12 cellular contexts compared by ENCODE assay signal in genomic region chr17:57665128-57665527, GRCh38.
DNase-seq lines count a peak whose midpoint lies in the region; ATAC-seq, FAIRE-seq and TF ChIP-seq lines count a peak whose summit lies in the region.
"Had no signal": no experiment of that assay in that cellular context is flagged by ENCODE, and none has a peak within 500 bp of the region (broad histone marks: within the 10 kb centered on the region; RNA-seq: fewer than 3 reads in every experiment).

No MANE protein-coding gene starts in this region.

- peaks cover 14% of the 10 kb centered on the region for H3K36me3 Mint-ChIP-seq in CD8-positive, alpha-beta T cell
- H3K36me3 Mint-ChIP-seq in brain, result peaks cover 11% of the 10 kb centered on the region
- peaks cover 29% of the 10 kb centered on the region for H3K36me3 Mint-ChIP-seq in neural progenitor cell

- H3K27me3 ChIP-seq in CD8-positive, alpha-beta T cell (ENCODE audit: insufficient read depth, low read length), result no peaks in the 10 kb centered on the region
- H3K27me3 ChIP-seq in neural progenitor cell (no peaks in the 10 kb centered on the region), prostate gland (replicated peaks; ENCODE audit: insufficient read depth) (no peaks in the 10 kb centered on the region)
- H3K27me3 ChIP-seq: SJCRH30, tibial nerve had no signal

- H3K9me3 Mint-ChIP-seq in CD8-positive, alpha-beta T cell, result no peaks in the 10 kb centered on the region
- H3K9me3 Mint-ChIP-seq in brain (no peaks in the 10 kb centered on the region), neural progenitor cell (no peaks in the 10 kb centered on the region)
- H3K9me3 Mint-ChIP-seq: activated naive CD8-positive, alpha-beta T cell treated with anti-CD3 and anti-CD28 coated beads, Interleukin-2, amount 10 ng/mL, durations not matched to agents 7 days and 5 days had no signal

- peaks cover 42% of the 10 kb centered on the region for H4K20me1 ChIP-seq in neural progenitor cell (ENCODE audit: low read depth)

- peaks cover 54% of the 10 kb centered on the region for H3F3A ChIP-seq in neural progenitor cell (ENCODE audit: low read depth)

- no peak for ATAC-seq in CD8-positive, alpha-beta T cell
- no peak for ATAC-seq in HG02623 (IDR thresholded peaks at IDR 0.05; ENCODE audit: unreplicated experiment)

- H3K9me3 ChIP-seq in CD8-positive, alpha-beta T cell (ENCODE audit: low read length), result no peaks in the 10 kb centered on the region
- no peaks in the 10 kb centered on the region for H3K9me3 ChIP-seq in neural progenitor cell (ENCODE audit: low read depth)
- H3K9me3 ChIP-seq in prostate gland, result no peaks in the 10 kb centered on the region
- H3K9me3 ChIP-seq: SJCRH30, tibial nerve had no signal

- FAIRE-seq in GM12892 (lab: Jason Lieb, UNC), result no peak

- no peak for DNase-seq in CD8-positive, alpha-beta T cell
- DNase-seq in NCI-H1436 (lab: John Stamatoyannopoulos, UW) (peak; percentile 77), neural progenitor cell (ENCODE audit: low spot score) (peak; percentile 39), DMS153 treated with DMSO at 0.1 percent for 48 hours (lab: John Stamatoyannopoulos, UW; ENCODE audit: unreplicated experiment) (no peak), GM12892 (ENCODE audit: insufficient read length) (no peak), prostate gland (ENCODE audit: low spot score) (no peak)
- DNase-seq: activated CD4-positive, alpha-beta T cell treated with anti-CD3 and anti-CD28 coated beads for 48 hours; activated naive CD8-positive, alpha-beta T cell treated with anti-CD3 and anti-CD28 coated beads, Interleukin-2, amount 10 ng/mL, durations not matched to agents 7 days and 5 days; SJCRH30 had no signal

- POLR2A ChIA-PET in CD8-positive, alpha-beta T cell (lab: Charles Lee), result interaction anchor here (0.5 kb wide), 1 partner anchor 10 kb away, joined by 3 read pairs; no protein-coding TSS in a partner anchor

- no peak overlapping the region for H3K4me3 ChIP-seq in CD8-positive, alpha-beta T cell (ENCODE audit: low read depth, low read length)
- H3K4me3 ChIP-seq in neural progenitor cell (no peak overlapping the region), prostate gland (no peak overlapping the region)
- H3K4me3 ChIP-seq: SJCRH30, tibial nerve had no signal

- H3K36me3 ChIP-seq in CD8-positive, alpha-beta T cell (ENCODE audit: insufficient read depth, low read length), result peaks cover 7% of the 10 kb centered on the region
- no peaks in the 10 kb centered on the region for H3K36me3 ChIP-seq in neural progenitor cell
- no peaks in the 10 kb centered on the region for H3K36me3 ChIP-seq in prostate gland
- H3K36me3 ChIP-seq: SJCRH30, tibial nerve had no signal

- no peaks in the 10 kb centered on the region for H3K27me3 Mint-ChIP-seq in CD8-positive, alpha-beta T cell (ENCODE audit: low read depth)
- peaks cover 6% of the 10 kb centered on the region for H3K27me3 Mint-ChIP-seq in brain
- H3K27me3 Mint-ChIP-seq in neural progenitor cell (ENCODE audit: insufficient read depth, low read depth), result peaks cover 8% of the 10 kb centered on the region
- H3K27me3 Mint-ChIP-seq: activated naive CD8-positive, alpha-beta T cell treated with anti-CD3 and anti-CD28 coated beads, Interleukin-2, amount 10 ng/mL, durations not matched to agents 7 days and 5 days had no signal

- WGBS in prostate gland, result 49% methylated on average over 5 of the region's 5 CpGs

- H3K4me2 ChIP-seq in neural progenitor cell, result peak overlapping the region; percentile 47

- H3K79me2 ChIP-seq in neural progenitor cell (ENCODE audit: low read depth), result no peaks in the 10 kb centered on the region

- H3K27ac ChIP-seq in CD8-positive, alpha-beta T cell (ENCODE audit: low read depth, low read length), result no peak overlapping the region
- H3K27ac ChIP-seq in neural progenitor cell, result no peak overlapping the region
- H3K27ac ChIP-seq in prostate gland, result peak overlapping the region in 1 of 2 donors; percentile 20
- H3K27ac ChIP-seq: SJCRH30 had no signal

- peak overlapping the region; percentile 24 for H3K27ac Mint-ChIP-seq in CD8-positive, alpha-beta T cell
- H3K27ac Mint-ChIP-seq in brain, result peak overlapping the region; percentile 98 to 100 (median 99)
- peak overlapping the region; percentile 17 for H3K27ac Mint-ChIP-seq in neural progenitor cell
- H3K27ac Mint-ChIP-seq: activated naive CD8-positive, alpha-beta T cell treated with anti-CD3 and anti-CD28 coated beads, Interleukin-2, amount 10 ng/mL, durations not matched to agents 7 days and 5 days had no signal

- peaks cover 21% of the 10 kb centered on the region for H3K4me1 Mint-ChIP-seq in CD8-positive, alpha-beta T cell (ENCODE audit: low read depth)
- H3K4me1 Mint-ChIP-seq in brain (peaks cover 96% of the 10 kb centered on the region), neural progenitor cell (peaks cover 66% of the 10 kb centered on the region)

- TF ChIP-seq POLR2A in GM12892 (IDR thresholded peaks at IDR 0.05; ENCODE audit: low read depth, low read length) (no peak), prostate gland (IDR thresholded peaks at IDR 0.05) (no peak)

- H3K9ac ChIP-seq in neural progenitor cell, result no peak overlapping the region

- CTCF ChIA-PET in CD8-positive, alpha-beta T cell (lab: Charles Lee), result interaction anchor here (0.6 to 1.4 kb wide), 2 partner anchors 67 to 85 kb away, joined by 3 to 8 read pairs; no protein-coding TSS in a partner anchor

- intact Hi-C loops in CD8-positive, alpha-beta T cell (cut with DNase I, micrococcal nuclease), result no loop called here
- intact Hi-C loops in prostate gland (cut with DNase I), result loop anchor here (10.0 kb wide), 2 partner anchors 260 to 330 kb away; no protein-coding TSS in a partner anchor

- H3K4me3 Mint-ChIP-seq in CD8-positive, alpha-beta T cell, result no peak overlapping the region
- peak overlapping the region in 2 of 5 experiments; percentile 50 to 63 for H3K4me3 Mint-ChIP-seq in brain
- no peak overlapping the region for H3K4me3 Mint-ChIP-seq in neural progenitor cell
- H3K4me3 Mint-ChIP-seq: activated naive CD8-positive, alpha-beta T cell treated with anti-CD3 and anti-CD28 coated beads, Interleukin-2, amount 10 ng/mL, durations not matched to agents 7 days and 5 days had no signal

- TF ChIP-seq CTCF in CD8-positive, alpha-beta T cell (IDR thresholded peaks at IDR 0.05), result no peak
- no peak for TF ChIP-seq CTCF in brain (conservative IDR thresholded peaks at IDR 0.05)
- no peak for TF ChIP-seq CTCF in neural progenitor cell (IDR thresholded peaks at IDR 0.05)
- TF ChIP-seq CTCF in prostate gland (IDR thresholded peaks at IDR 0.05), result no peak

- H3K4me1 ChIP-seq in CD8-positive, alpha-beta T cell (ENCODE audit: insufficient read depth, low read length), result peaks cover 3% of the 10 kb centered on the region
- H3K4me1 ChIP-seq in neural progenitor cell (peaks cover 51% of the 10 kb centered on the region), prostate gland (replicated peaks) (no peaks in the 10 kb centered on the region)

- H2AFZ ChIP-seq in neural progenitor cell (replicated peaks), result no peak overlapping the region

Comparison
In these comparisons a context has a peak if more than half of its experiments do, and no peak if none do; other contexts are left out.
1. DNase-seq: peak in NCI-H1436 (single experiment) and neural progenitor cell (single experiment); none in CD8-positive, alpha-beta T cell (0 of 7), DMS153 treated with DMSO at 0.1 percent for 48 hours (single experiment), GM12892 (single experiment) and prostate gland (single experiment).
2. H3K27ac Mint-ChIP-seq: peak in every context shown above with its lines; median percentile 99 in brain; 24 in CD8-positive, alpha-beta T cell; 17 in neural progenitor cell.